10 cellular contexts compared by ENCODE assay signal in the genomic region with DNA sequence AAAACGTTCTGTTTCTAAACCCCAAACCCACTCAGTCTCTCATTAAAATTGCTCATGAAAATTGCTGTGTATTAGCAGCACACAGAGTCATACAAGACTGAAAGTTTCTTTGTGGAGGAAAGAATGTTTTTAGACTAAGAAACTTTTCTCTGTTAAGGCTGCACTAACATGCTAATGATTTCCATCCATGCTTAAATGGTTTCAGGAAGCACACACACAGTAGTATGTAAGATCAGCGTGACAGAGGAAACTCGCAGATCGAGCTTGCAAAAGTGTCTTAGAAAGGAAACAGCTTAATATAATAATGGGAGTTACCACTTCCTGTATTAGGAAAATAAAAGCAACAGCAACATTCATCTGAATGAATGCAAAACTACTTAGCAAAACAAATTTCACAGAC.
DNase-seq lines count a peak whose midpoint lies in the region; ATAC-seq and TF ChIP-seq lines count a peak whose summit lies in the region.
"Had no signal": no experiment of that assay in that cellular context is flagged by ENCODE, and none has a peak within 500 bp of the region (broad histone marks: within the 10 kb centered on the region; RNA-seq: fewer than 3 reads in every experiment).

No MANE protein-coding gene starts in this region.

- H3K27ac ChIP-seq in stomach: no peak overlapping the region

- peaks cover 4% of the 10 kb centered on the region for H3K27me3 Mint-ChIP-seq in activated CD4-positive, alpha-beta memory T cell treated with anti-CD3 and anti-CD28 coated beads, Interleukin-2, amount 10 ng/mL, durations not matched to agents 7 days and 5 days
- H3K27me3 Mint-ChIP-seq in effector memory CD8-positive, alpha-beta T cell: no peaks in the 10 kb centered on the region

- peaks cover 11% of the 10 kb centered on the region for H3K9me3 Mint-ChIP-seq in activated CD4-positive, alpha-beta memory T cell treated with anti-CD3 and anti-CD28 coated beads, Interleukin-2, amount 10 ng/mL, durations not matched to agents 7 days and 5 days
- H3K9me3 Mint-ChIP-seq in effector memory CD8-positive, alpha-beta T cell: peaks cover 0 to 11% of the 10 kb centered on the region in 2 donors

- peak; percentile 40 for ATAC-seq in GM18519 (IDR thresholded peaks at IDR 0.05; ENCODE audit: low FRiP score, unreplicated experiment)
- ATAC-seq in HG03064 (IDR thresholded peaks at IDR 0.05; ENCODE audit: low read depth, unreplicated experiment): peak; percentile 65
- no peak for ATAC-seq in effector memory CD8-positive, alpha-beta T cell (replicated peaks)

- CTCF ChIA-PET in activated CD4-positive, alpha-beta memory T cell treated with anti-CD3 and anti-CD28 coated beads, Interleukin-2, amount 10 ng/mL, durations not matched to agents 7 days and 5 days (lab: Charles Lee): no interaction called here

- peaks cover 19% of the 10 kb centered on the region for H3K4me1 Mint-ChIP-seq in activated CD4-positive, alpha-beta memory T cell treated with anti-CD3 and anti-CD28 coated beads, Interleukin-2, amount 10 ng/mL, durations not matched to agents 7 days and 5 days
- peaks cover 18 to 38% of the 10 kb centered on the region in 2 donors for H3K4me1 Mint-ChIP-seq in effector memory CD8-positive, alpha-beta T cell (ENCODE audit: low read depth in 2 of 2)

- DNase-seq in AG10803 (ENCODE audit: low read depth) (peak; percentile 17), GM03348 (ENCODE audit: low spot score) (no peak), stomach (no peak), 8988T (no peak)
- no peak for DNase-seq in activated CD4-positive, alpha-beta memory T cell treated with anti-CD3 and anti-CD28 coated beads, Interleukin-2, amount 10 ng/mL, durations not matched to agents 7 days and 5 days
- DNase-seq in effector memory CD8-positive, alpha-beta T cell: no peak
- DNase-seq: SHP77 treated with DMSO at 0.1 percent for 48 hours had no signal

- H3K9me3 ChIP-seq in stomach: no peaks in the 10 kb centered on the region

- TF ChIP-seq POLR2A in stomach (IDR thresholded peaks at IDR 0.05): no peak

- peaks cover 0 to 5% (median 0%) of the 10 kb centered on the region in 4 donors for H3K4me1 ChIP-seq in stomach

- POLR2A ChIA-PET in activated CD4-positive, alpha-beta memory T cell treated with anti-CD3 and anti-CD28 coated beads, Interleukin-2, amount 10 ng/mL, durations not matched to agents 7 days and 5 days (lab: Charles Lee): interaction anchor here (1.0 to 1.3 kb wide), 3 partner anchors 23 to 53 kb away, joined by 3 to 10 read pairs (median 6); no protein-coding TSS in a partner anchor

- H3K4me3 ChIP-seq in AG10803 (ENCODE audit: low read length) (no peak overlapping the region), stomach (no peak overlapping the region)

- peak overlapping the region; percentile 16 for H3K27ac Mint-ChIP-seq in activated CD4-positive, alpha-beta memory T cell treated with anti-CD3 and anti-CD28 coated beads, Interleukin-2, amount 10 ng/mL, durations not matched to agents 7 days and 5 days
- peak overlapping the region in 1 of 2 donors; percentile 44 for H3K27ac Mint-ChIP-seq in effector memory CD8-positive, alpha-beta T cell
- H3K27ac Mint-ChIP-seq: activated T-helper 2 cell treated with anti-CD3 and anti-CD28 coated beads, Interferon-gamma antibody, Interleukin-2, Interleukin-4, amounts not matched to agents 10 μg/mL and 5 μg/mL and 100 μg/mL, durations not matched to agents 14 hours and 24 hours and 36 hours had no signal

- no peak for TF ChIP-seq EP300 in stomach (IDR thresholded peaks at IDR 0.05)

- H3K27me3 ChIP-seq in stomach: no peaks in the 10 kb centered on the region

- intact Hi-C loops in stomach (cut with DNase I; ENCODE audit: low total_unique reads): no loop called here

- no peak for TF ChIP-seq CTCF in AG10803 (conservative IDR thresholded peaks at IDR 0.05; ENCODE audit: low read length)
- no peak for TF ChIP-seq CTCF in stomach (IDR thresholded peaks at IDR 0.05)

- H3K36me3 Mint-ChIP-seq in activated CD4-positive, alpha-beta memory T cell treated with anti-CD3 and anti-CD28 coated beads, Interleukin-2, amount 10 ng/mL, durations not matched to agents 7 days and 5 days (ENCODE audit: low read depth): peaks cover 6% of the 10 kb centered on the region
- peaks cover 15% of the 10 kb centered on the region for H3K36me3 Mint-ChIP-seq in effector memory CD8-positive, alpha-beta T cell (ENCODE audit: insufficient read depth)

- H3K4me3 Mint-ChIP-seq in activated CD4-positive, alpha-beta memory T cell treated with anti-CD3 and anti-CD28 coated beads, Interleukin-2, amount 10 ng/mL, durations not matched to agents 7 days and 5 days: no peak overlapping the region
- peak overlapping the region in 1 of 2 donors; percentile 3 for H3K4me3 Mint-ChIP-seq in effector memory CD8-positive, alpha-beta T cell

- H3K36me3 ChIP-seq in stomach: no peaks in the 10 kb centered on the region

- 37 to 75% (median 60%) methylated on average over 4 of the region's 4 CpGs for WGBS in stomach, 5 donors
